13 cellular contexts compared by ENCODE assay signal in genomic region chr4:15550491-15550890, GRCh38.
DNase-seq lines count a peak whose midpoint lies in the region; TF ChIP-seq lines count a peak whose summit lies in the region.
"Had no signal": no experiment of that assay in that cellular context is flagged by ENCODE, and none has a peak within 500 bp of the region (broad histone marks: within the 10 kb centered on the region; RNA-seq: fewer than 3 reads in every experiment).

No MANE protein-coding gene starts in this region.

- TF ChIP-seq CTCF in nephron (IDR thresholded peaks at IDR 0.05; ENCODE audit: unreplicated experiment in 3 of 3) (no peak), BE2C (IDR thresholded peaks at IDR 0.05; ENCODE audit: low read depth, low read length) (no peak)

- H3K36me3 Mint-ChIP-seq in nephron (ENCODE audit: low read depth) = peaks cover 21% of the 10 kb centered on the region

- no peaks in the 10 kb centered on the region for H3K27me3 Mint-ChIP-seq in nephron (ENCODE audit: low read depth)

- DNase-seq in LHCN-M2 (ENCODE audit: low read depth) (peak; percentile 19), SK-MEL-5 (ENCODE audit: low read depth, low spot score) (peak; percentile 4), foreskin melanocyte (peak; percentile 75), BE2C (no peak), NCI-H1105 (lab: John Stamatoyannopoulos, UW) (no peak)
- no peak for DNase-seq in activated CD4-positive, CD25-positive, alpha-beta regulatory T cell treated with anti-CD3 and anti-CD28 coated beads, Interleukin-2, amount 50 U/mL, for 72 hours
- DNase-seq: CD8-positive, alpha-beta T cell; COR-L47; GM23248; IMR-90 had no signal

- H3K9me3 Mint-ChIP-seq in nephron = no peaks in the 10 kb centered on the region
- H3K9me3 Mint-ChIP-seq: CD8-positive, alpha-beta T cell had no signal

- no peaks in the 10 kb centered on the region for H3K27me3 ChIP-seq in BE2C

- H3K27ac Mint-ChIP-seq in nephron = peak overlapping the region; percentile 51 to 86 (median 78)
- H3K27ac Mint-ChIP-seq: CD8-positive, alpha-beta T cell had no signal

- H3K4me1 Mint-ChIP-seq in nephron = no peaks in the 10 kb centered on the region

- no peak overlapping the region for H3K4me3 Mint-ChIP-seq in nephron
- H3K4me3 Mint-ChIP-seq: CD14-positive monocyte; CD8-positive, alpha-beta T cell had no signal

- no peaks in the 10 kb centered on the region for H3K9me3 ChIP-seq in BE2C

- H3K4me1 ChIP-seq in BE2C = no peaks in the 10 kb centered on the region

- no peak overlapping the region for H3K4me3 ChIP-seq in BE2C (ENCODE audit: low read depth, low read length)
- H3K4me3 ChIP-seq: GM12878, GM23248 had no signal

- peaks cover 8% of the 10 kb centered on the region for H3K36me3 ChIP-seq in BE2C

- in situ Hi-C loops in SK-MEL-5 (cut with HindIII; ENCODE audit: low pct_unique_long_range_greater_than_20kb, low sequenced_read_pairs) = no loop called here

Comparison
In these comparisons a context has a peak if more than half of its experiments do, and no peak if none do; other contexts are left out.
1. DNase-seq: peak in LHCN-M2 (single experiment), SK-MEL-5 (single experiment) and foreskin melanocyte (single experiment); none in BE2C (single experiment), activated CD4-positive, CD25-positive, alpha-beta regulatory T cell treated with anti-CD3 and anti-CD28 coated beads, Interleukin-2, amount 50 U/mL, for 72 hours (single experiment) and NCI-H1105 (single experiment).